In genomic region chr7:44196450-44196872, GRCh38 we compare ENCODE assay signal across 7 cellular contexts. TPM values are rescaled to one million over a fixed set of nuclear protein-coding genes. Genes with fewer than 3 reads are reported as not detected.
DNase-seq lines count a peak whose midpoint lies in the region; ATAC-seq, FAIRE-seq and TF ChIP-seq lines count a peak whose summit lies in the region.

No MANE protein-coding gene starts in this region.

- peak; percentile 40 for FAIRE-seq in HepG2 (lab: Jason Lieb, UNC)

- CTCF ChIA-PET in OCI-LY7 (lab: Charles Lee; ENCODE audit: unreplicated experiment) (no interaction called here), HepG2 (lab: Yijun Ruan, JAX; ENCODE audit: low intra/inter-chr PET ratio, low total read pairs) (interaction anchor here (1.3 to 1.4 kb wide), 3 partner anchors 65 to 176 kb away, joined by 3 to 6 read pairs (median 5); no protein-coding TSS in a partner anchor)

- ATAC-seq in HG02885 (IDR thresholded peaks at IDR 0.05; ENCODE audit: poor library complexity, unreplicated experiment) = peak; percentile 36
- peak; percentile 59 for ATAC-seq in HepG2
- ATAC-seq in upper lobe of right lung = peak; percentile 48
- no peak for ATAC-seq in GM18517 (IDR thresholded peaks at IDR 0.05; ENCODE audit: unreplicated experiment)

- 49% methylated on average over 3 of the region's 3 CpGs for WGBS in HepG2 (ENCODE audit: low lambda C conversion rate)

- DNase-seq in EH (ENCODE audit: low read depth) (peak; percentile 69), OCI-LY7 (ENCODE audit: low spot score) (peak; percentile 75), cardiac fibroblast (ENCODE audit: low read depth in 2 of 2) (peak; percentile 71 to 73), HepG2 (ENCODE audit: low spot score) (peak; percentile 21), upper lobe of right lung (peak; percentile 21)

- peak; percentile 51 for TF ChIP-seq RAD21 in HepG2 (CRISPR knock-in tag; IDR thresholded peaks at IDR 0.05)

- H3K27ac ChIP-seq in OCI-LY7 (ENCODE audit: low read depth, low read length, poor library complexity, severe bottlenecking) (no peak overlapping the region), HepG2 (ENCODE audit: extremely low read length, insufficient read depth, low read length) (no peak overlapping the region), upper lobe of right lung (no peak overlapping the region)

- H3K9me2 ChIP-seq in OCI-LY7 (ENCODE audit: insufficient read depth, low read length) = no peaks in the 10 kb centered on the region

- no peaks in the 10 kb centered on the region for H3K36me3 ChIP-seq in OCI-LY7 (ENCODE audit: insufficient read depth, low read length)
- no peaks in the 10 kb centered on the region for H3K36me3 ChIP-seq in HepG2 (replicated peaks in 1 of 2; ENCODE audit: control insufficient read depth in 1 of 2, insufficient read depth in 2 of 2, low read length in 2 of 2)
- no peaks in the 10 kb centered on the region for H3K36me3 ChIP-seq in upper lobe of right lung

- no peak overlapping the region; the same call in 1 of the 2 replicates for H3K4me2 ChIP-seq in OCI-LY7 (ENCODE audit: low read length)
- no peak overlapping the region for H3K4me2 ChIP-seq in HepG2 (ENCODE audit: low read depth, low read length)

- intact Hi-C loops in OCI-LY7 (cut with micrococcal nuclease; ENCODE audit: unreplicated experiment) = loop anchor here (1.0 to 5.0 kb wide), 3 partner anchors 124 to 174 kb away; no protein-coding TSS in a partner anchor
- intact Hi-C loops in HepG2 (cut with micrococcal nuclease; ENCODE audit: unreplicated experiment) = loop anchor here (1.0 to 10.0 kb wide), 2 partner anchors 62 to 124 kb away; no protein-coding TSS in a partner anchor
- intact Hi-C loops in upper lobe of right lung (cut with DNase I) = loop anchor here (5.0 kb wide), 1 partner anchor 124 kb away; no protein-coding TSS in a partner anchor

- H2AFZ ChIP-seq in OCI-LY7 (ENCODE audit: low read length) = peak overlapping the region; percentile 63; the same call in 1 of the 2 replicates
- H2AFZ ChIP-seq in HepG2 (ENCODE audit: low read length) = no peak overlapping the region

- H3K79me2 ChIP-seq in OCI-LY7 (ENCODE audit: insufficient read depth, low read depth, low read length) (peaks cover 7% of the 10 kb centered on the region), HepG2 (ENCODE audit: insufficient read depth, low read length) (peaks cover 2% of the 10 kb centered on the region)

- no peaks in the 10 kb centered on the region for H3K9me3 ChIP-seq in OCI-LY7 (ENCODE audit: low read length)
- no peaks in the 10 kb centered on the region for H3K9me3 ChIP-seq in HepG2 (ENCODE audit: low read length)
- H3K9me3 ChIP-seq in upper lobe of right lung = no peaks in the 10 kb centered on the region

- H3K27me3 ChIP-seq in HepG2 (ENCODE audit: control insufficient read depth in 1 of 2, insufficient read depth in 2 of 2, low read length in 2 of 2) = peaks cover 0 to 6% of the 10 kb centered on the region in 2 experiments; a peak in 2 of 5 replicates
- no peaks in the 10 kb centered on the region for H3K27me3 ChIP-seq in upper lobe of right lung

- in situ Hi-C loops in HepG2 (cut with HindIII; ENCODE audit: extremely low pct_ligation_motif_present, low pct_unique_long_range_greater_than_20kb) = loop anchor here (5.0 kb wide), 1 partner anchor 74 kb away; the partner anchor contains the start of gene POLD2

- TF ChIP-seq EP300 in HepG2 (IDR thresholded peaks at IDR 0.05; ENCODE audit: low read depth in 2 of 2, low read length in 2 of 2) = no peak
- TF ChIP-seq EP300 in HepG2 (CRISPR knock-in tag; IDR thresholded peaks at IDR 0.05; ENCODE audit: borderline replicate concordance) = no peak

- TF ChIP-seq POLR2A in HepG2 (IDR thresholded peaks at IDR 0.05; ENCODE audit: insufficient read depth in 1 of 2, low read depth in 2 of 2, low read length in 2 of 2) = no peak

- H4K20me1 ChIP-seq in OCI-LY7 (ENCODE audit: insufficient read depth, low read length) (0 out of 2 replicates have a peak, but pooled peaks cover 2% of the 10 kb centered on the region), HepG2 (ENCODE audit: insufficient read depth, low read length) (no peaks in the 10 kb centered on the region)

- H3K4me3 ChIP-seq in OCI-LY7 (ENCODE audit: low read depth, low read length, poor library complexity, severe bottlenecking) = no peak overlapping the region
- no peak overlapping the region for H3K4me3 ChIP-seq in cardiac fibroblast (replicated peaks in 1 of 2; ENCODE audit: low read depth in 2 of 2, low read length in 2 of 2)
- H3K4me3 ChIP-seq in HepG2 (replicated peaks in 1 of 3; ENCODE audit: insufficient read depth in 1 of 3, low read depth in 2 of 3, low read length in 3 of 3) = no peak overlapping the region
- no peak overlapping the region for H3K4me3 ChIP-seq in upper lobe of right lung

- TF ChIP-seq CTCF in OCI-LY7 (conservative IDR thresholded peaks at IDR 0.05; ENCODE audit: low read length) = peak; percentile 91
- peak; percentile 91 for TF ChIP-seq CTCF in cardiac fibroblast (IDR thresholded peaks at IDR 0.05; ENCODE audit: low read depth, low read length)
- peak; percentile 73 for TF ChIP-seq CTCF in HepG2 (CRISPR knock-in tag; IDR thresholded peaks at IDR 0.05)
- peak; percentile 53 for TF ChIP-seq CTCF in upper lobe of right lung (IDR thresholded peaks at IDR 0.05)

- H3K4me1 ChIP-seq in OCI-LY7 (ENCODE audit: insufficient read depth, low read length, poor library complexity, severe bottlenecking) (peaks cover 18% of the 10 kb centered on the region), HepG2 (ENCODE audit: insufficient read depth, low read length) (no peaks in the 10 kb centered on the region), upper lobe of right lung (peaks cover under 1% of the 10 kb centered on the region)

- no peak overlapping the region for H3K9ac ChIP-seq in HepG2 (ENCODE audit: insufficient read depth, low read depth, low read length)

- POLR2A ChIA-PET in OCI-LY7 (lab: Charles Lee) (interaction anchor here (1.9 kb wide), 1 partner anchor 98 kb away, joined by 7 read pairs; no protein-coding TSS in a partner anchor), HepG2 (lab: Yijun Ruan, JAX) (no interaction called here)

- BruUV-seq in OCI-LY7 (replicated peaks; lab: Mats Ljungman, UMichigan) (no TSS peak), HepG2 (replicated peaks; lab: Mats Ljungman, UMichigan) (no TSS peak)

RNA-seq across cellular contexts. Expression of gene YKT6, which starts 4.3 kb away (rescaled TPM):
- 41.1 and 50.6 TPM in 2 replicates for total RNA-seq in OCI-LY7 (2014; rRNA removed; shearing (Covaris generic))
- total RNA-seq in OCI-LY7 (2022) = 70.5 and 74.2 TPM in 2 replicates
- total RNA-seq in HepG2 (2016; rRNA removed; fragmentation: Illumina TruSeq; extraction: Trizol) = 52.2 and 59.0 TPM in 2 replicates
- 32.5 and 39.5 TPM in 2 replicates for total RNA-seq in HepG2 (2016; cell fraction: cytosol; rRNA removed; fragmentation: Illumina TruSeq; extraction: Trizol; ENCODE audit: low read depth)
- 50.3 and 53.4 TPM in 2 replicates for total RNA-seq in HepG2 (2016; cell fraction: insoluble cytoplasmic fraction; rRNA removed; fragmentation: Illumina TruSeq; extraction: Trizol)
- total RNA-seq in HepG2 (2016; cell fraction: membrane; rRNA removed; fragmentation: Illumina TruSeq; extraction: Trizol) = 72.2 and 82.9 TPM in 2 replicates
- total RNA-seq in HepG2 (2016; cell fraction: nucleus; rRNA removed; fragmentation: Illumina TruSeq; extraction: Trizol) = 29.8 and 32.8 TPM in 2 replicates
- polyA plus RNA-seq in HepG2 (2011; rRNA removed) = 60.3 and 65.6 TPM in 2 replicates
- polyA plus RNA-seq in HepG2 (2011; cell fraction: cytosol; rRNA removed) = 59.3 and 64.4 TPM in 2 replicates
- polyA plus RNA-seq in HepG2 (2011; cell fraction: nucleus; rRNA removed) = 71.8 and 75.7 TPM in 2 replicates
- 36.1 and 46.4 TPM in 2 replicates for polyA plus RNA-seq in HepG2 (2012)
- 51.9 and 71.1 TPM in 2 replicates for polyA plus RNA-seq in HepG2 (2016; cell fraction: cytosol; fragmentation: Illumina TruSeq; extraction: Trizol; ENCODE audit: low read depth)
- 67.7 and 77.1 TPM in 2 replicates for polyA plus RNA-seq in HepG2 (2016; cell fraction: insoluble cytoplasmic fraction; fragmentation: Illumina TruSeq; extraction: Trizol; ENCODE audit: low read depth)
- polyA plus RNA-seq in HepG2 (2016; cell fraction: membrane; fragmentation: Illumina TruSeq; extraction: Trizol; ENCODE audit: low read depth) = 72.0 and 86.2 TPM in 2 replicates
- polyA plus RNA-seq in HepG2 (2016; cell fraction: nucleus; fragmentation: Illumina TruSeq; extraction: Trizol; ENCODE audit: insufficient read depth, low read depth) = 65.4 and 71.2 TPM in 2 replicates
- 55.8 and 105 TPM in 2 replicates for polyA minus RNA-seq in HepG2 (2011; rRNA and poly(A)+ RNA removed; ENCODE audit: low replicate concordance)
- 19.1 and 20.7 TPM in 2 replicates for polyA minus RNA-seq in HepG2 (2011; cell fraction: cytosol; rRNA and poly(A)+ RNA removed)
- 38.1 and 44.4 TPM in 2 replicates for polyA minus RNA-seq in HepG2 (2011; cell fraction: nucleus; rRNA and poly(A)+ RNA removed)
- 54.7 TPM for total RNA-seq in upper lobe of right lung

RNA-seq across cellular contexts. Expression of gene GCK, which starts 7.2 kb away (rescaled TPM):
- 0.16 TPM in 1 of 2 replicates, not detected in the other for total RNA-seq in OCI-LY7 (2014; rRNA removed; shearing (Covaris generic))
- total RNA-seq in OCI-LY7 (2022) (not detected in 2 replicates), HepG2 (2016; rRNA removed; fragmentation: Illumina TruSeq; extraction: Trizol) (not detected in 2 replicates), upper lobe of right lung (0.23 TPM)
- not detected in 2 replicates for total RNA-seq in HepG2 (2016; cell fraction: cytosol; rRNA removed; fragmentation: Illumina TruSeq; extraction: Trizol; ENCODE audit: low read depth)
- total RNA-seq in HepG2 (2016; cell fraction: insoluble cytoplasmic fraction; rRNA removed; fragmentation: Illumina TruSeq; extraction: Trizol) = not detected in 2 replicates
- total RNA-seq in HepG2 (2016; cell fraction: membrane; rRNA removed; fragmentation: Illumina TruSeq; extraction: Trizol) = not detected in 2 replicates
- total RNA-seq in HepG2 (2016; cell fraction: nucleus; rRNA removed; fragmentation: Illumina TruSeq; extraction: Trizol) = not detected in 2 replicates
- polyA plus RNA-seq in HepG2 (2011; rRNA removed) = not detected in 2 replicates
- polyA plus RNA-seq in HepG2 (2011; cell fraction: cytosol; rRNA removed) = not detected in 2 replicates
- polyA plus RNA-seq in HepG2 (2011; cell fraction: nucleus; rRNA removed) = not detected in 2 replicates
- 0.55 TPM in 1 of 2 replicates, not detected in the other for polyA plus RNA-seq in HepG2 (2012)
- not detected in 2 replicates for polyA plus RNA-seq in HepG2 (2016; cell fraction: cytosol; fragmentation: Illumina TruSeq; extraction: Trizol; ENCODE audit: low read depth)
- not detected in 2 replicates for polyA plus RNA-seq in HepG2 (2016; cell fraction: insoluble cytoplasmic fraction; fragmentation: Illumina TruSeq; extraction: Trizol; ENCODE audit: low read depth)
- not detected in 2 replicates for polyA plus RNA-seq in HepG2 (2016; cell fraction: membrane; fragmentation: Illumina TruSeq; extraction: Trizol; ENCODE audit: low read depth)
- polyA plus RNA-seq in HepG2 (2016; cell fraction: nucleus; fragmentation: Illumina TruSeq; extraction: Trizol; ENCODE audit: insufficient read depth, low read depth) = not detected in 2 replicates
- not detected in 2 replicates for polyA minus RNA-seq in HepG2 (2011; rRNA and poly(A)+ RNA removed; ENCODE audit: low replicate concordance)
- polyA minus RNA-seq in HepG2 (2011; cell fraction: cytosol; rRNA and poly(A)+ RNA removed) = not detected in 2 replicates
- not detected in 2 replicates for polyA minus RNA-seq in HepG2 (2011; cell fraction: nucleus; rRNA and poly(A)+ RNA removed)

RNA-seq across cellular contexts. Expression of gene MYL7, which starts 55.3 kb away (rescaled TPM):
- total RNA-seq in OCI-LY7 (2014; rRNA removed; shearing (Covaris generic)) = not detected in 2 replicates
- not detected in 2 replicates for total RNA-seq in OCI-LY7 (2022)
- 1.7 and 1.8 TPM in 2 replicates for total RNA-seq in HepG2 (2016; rRNA removed; fragmentation: Illumina TruSeq; extraction: Trizol)
- total RNA-seq in HepG2 (2016; cell fraction: cytosol; rRNA removed; fragmentation: Illumina TruSeq; extraction: Trizol; ENCODE audit: low read depth) = 0.62 TPM in 1 of 2 replicates, not detected in the other
- 0.56 and 1.0 TPM in 2 replicates for total RNA-seq in HepG2 (2016; cell fraction: insoluble cytoplasmic fraction; rRNA removed; fragmentation: Illumina TruSeq; extraction: Trizol)
- 0.34 TPM in 1 of 2 replicates, not detected in the other for total RNA-seq in HepG2 (2016; cell fraction: membrane; rRNA removed; fragmentation: Illumina TruSeq; extraction: Trizol)
- not detected in 2 replicates for total RNA-seq in HepG2 (2016; cell fraction: nucleus; rRNA removed; fragmentation: Illumina TruSeq; extraction: Trizol)
- polyA plus RNA-seq in HepG2 (2011; rRNA removed) = not detected in 2 replicates
- 0.18 TPM in 1 of 2 replicates, not detected in the other for polyA plus RNA-seq in HepG2 (2011; cell fraction: cytosol; rRNA removed)
- polyA plus RNA-seq in HepG2 (2011; cell fraction: nucleus; rRNA removed) = 1.1 TPM in 1 of 2 replicates, not detected in the other
- not detected in 2 replicates for polyA plus RNA-seq in HepG2 (2012)
- 0.51 TPM in 1 of 2 replicates, not detected in the other for polyA plus RNA-seq in HepG2 (2016; cell fraction: cytosol; fragmentation: Illumina TruSeq; extraction: Trizol; ENCODE audit: low read depth)
- 1.1 and 2.1 TPM in 2 replicates for polyA plus RNA-seq in HepG2 (2016; cell fraction: insoluble cytoplasmic fraction; fragmentation: Illumina TruSeq; extraction: Trizol; ENCODE audit: low read depth)
- polyA plus RNA-seq in HepG2 (2016; cell fraction: membrane; fragmentation: Illumina TruSeq; extraction: Trizol; ENCODE audit: low read depth) = not detected in 2 replicates
- polyA plus RNA-seq in HepG2 (2016; cell fraction: nucleus; fragmentation: Illumina TruSeq; extraction: Trizol; ENCODE audit: insufficient read depth, low read depth) = not detected in 2 replicates
- polyA minus RNA-seq in HepG2 (2011; rRNA and poly(A)+ RNA removed; ENCODE audit: low replicate concordance) = not detected in 2 replicates
- not detected in 2 replicates for polyA minus RNA-seq in HepG2 (2011; cell fraction: cytosol; rRNA and poly(A)+ RNA removed)
- polyA minus RNA-seq in HepG2 (2011; cell fraction: nucleus; rRNA and poly(A)+ RNA removed) = not detected in 2 replicates
- 3.1 TPM for total RNA-seq in upper lobe of right lung

Comparison
In these comparisons a context has a peak if more than half of its experiments do, and no peak if none do; other contexts are left out.
1. DNase-seq: peak in every context shown above with its lines; median percentile 75 in OCI-LY7; 72 in cardiac fibroblast; 69 in EH; 21 in HepG2; 21 in upper lobe of right lung.